In genomic region chrX:25858273-25858880, GRCh38 we compare ENCODE assay signal across 29 cellular contexts.
DNase-seq lines count a peak whose midpoint lies in the region; ATAC-seq and TF ChIP-seq lines count a peak whose summit lies in the region.
"Had no signal": no experiment of that assay in that cellular context is flagged by ENCODE, and none has a peak within 500 bp of the region (broad histone marks: within the 10 kb centered on the region; RNA-seq: fewer than 3 reads in every experiment).

No MANE protein-coding gene starts in this region.

- peaks cover 39% of the 10 kb centered on the region for H3K9me3 Mint-ChIP-seq in MCF 10A (ENCODE audit: unreplicated experiment)
- H3K9me3 Mint-ChIP-seq: activated CD4-positive, alpha-beta T cell treated with anti-CD3 and anti-CD28 coated beads, Interleukin-2, amount 10 ng/mL, durations not matched to agents 24 days and 14 days; activated T-helper 1 cell treated with anti-CD3 and anti-CD28 coated beads, Interleukin-12 subunit alpha, Interleukin-12 subunit beta, Interleukin-2, Interleukin-4 antibody, amounts not matched to agents 30 ng/mL and 10 ng/mL and 1 ng/mL, durations not matched to agents 14 hours and 24 hours and 36 hours; GM23338 had no signal

- intact Hi-C loops in MCF 10A (cut with micrococcal nuclease) (loop anchor here (2.0 to 10.0 kb wide), 3 partner anchors 106 to 336 kb away; no protein-coding TSS in a partner anchor), breast epithelium (cut with DNase I; ENCODE audit: low total_unique reads) (no loop called here)

- no peaks in the 10 kb centered on the region for H3K9me2 ChIP-seq in hepatocyte (replicated peaks; ENCODE audit: insufficient read depth)

- no peaks in the 10 kb centered on the region for H3K36me3 Mint-ChIP-seq in MCF 10A (ENCODE audit: insufficient read depth, unreplicated experiment)
- H3K36me3 Mint-ChIP-seq: activated naive CD4-positive, alpha-beta T cell treated with anti-CD3 and anti-CD28 coated beads, Interleukin-2, amount 50 U/mL, for 24 hours had no signal

- POLR2A ChIA-PET in MCF 10A (lab: Yijun Ruan, JAX) = no interaction called here

- H3K4me3 Mint-ChIP-seq in MCF 10A (ENCODE audit: unreplicated experiment) = no peak overlapping the region
- H3K4me3 Mint-ChIP-seq: activated CD4-positive, alpha-beta T cell treated with anti-CD3 and anti-CD28 coated beads, Interleukin-2, amount 10 ng/mL, durations not matched to agents 24 days and 14 days; activated naive CD4-positive, alpha-beta T cell treated with anti-CD3 and anti-CD28 coated beads, Interleukin-2, amount 50 U/mL, for 24 hours; activated T-helper 1 cell treated with anti-CD3 and anti-CD28 coated beads, Interleukin-12 subunit alpha, Interleukin-12 subunit beta, Interleukin-2, Interleukin-4 antibody, amounts not matched to agents 30 ng/mL and 10 ng/mL and 1 ng/mL, durations not matched to agents 14 hours and 24 hours and 36 hours; GM23338; T-helper 17 cell had no signal

- no peaks in the 10 kb centered on the region for H3K27me3 Mint-ChIP-seq in MCF 10A (ENCODE audit: insufficient read depth, unreplicated experiment)
- H3K27me3 Mint-ChIP-seq: activated CD4-positive, alpha-beta T cell treated with anti-CD3 and anti-CD28 coated beads, Interleukin-2, amount 10 ng/mL, durations not matched to agents 24 days and 14 days; activated naive CD4-positive, alpha-beta T cell treated with anti-CD3 and anti-CD28 coated beads, Interleukin-2, amount 50 U/mL, for 24 hours; T-helper 17 cell had no signal

- CTCF ChIA-PET in MCF 10A (lab: Yijun Ruan, JAX) = interaction anchor here (0.7 to 2.0 kb wide), 4 partner anchors 11 to 484 kb away, joined by 3 to 10 read pairs (median 4); no protein-coding TSS in a partner anchor

- TF ChIP-seq CTCF in MCF 10A (IDR thresholded peaks at IDR 0.05; ENCODE audit: unreplicated experiment) (peak; percentile 23), breast epithelium (IDR thresholded peaks at IDR 0.05) (no peak), hepatocyte (IDR thresholded peaks at IDR 0.05; ENCODE audit: poor library complexity) (peak; percentile 21)

- no peaks in the 10 kb centered on the region for H3K79me2 ChIP-seq in hepatocyte

- H2AFZ ChIP-seq in hepatocyte = no peak overlapping the region
- H2AFZ ChIP-seq: GM23338 had no signal

- no peak overlapping the region for H3K4me2 ChIP-seq in hepatocyte
- H3K4me2 ChIP-seq: GM23338 had no signal

- no peaks in the 10 kb centered on the region for H3K4me1 ChIP-seq in breast epithelium
- no peaks in the 10 kb centered on the region for H3K4me1 ChIP-seq in hepatocyte (ENCODE audit: insufficient read depth)
- H3K4me1 ChIP-seq: Peyer's patch, psoas muscle had no signal

- no peak overlapping the region for H3K27ac Mint-ChIP-seq in MCF 10A (ENCODE audit: low read depth, unreplicated experiment)
- H3K27ac Mint-ChIP-seq: activated CD4-positive, alpha-beta T cell treated with anti-CD3 and anti-CD28 coated beads, Interleukin-2, amount 10 ng/mL, durations not matched to agents 24 days and 14 days; activated naive CD4-positive, alpha-beta T cell treated with anti-CD3 and anti-CD28 coated beads, Interleukin-2, amount 50 U/mL, for 24 hours; activated T-helper 1 cell treated with anti-CD3 and anti-CD28 coated beads, Interleukin-12 subunit alpha, Interleukin-12 subunit beta, Interleukin-2, Interleukin-4 antibody, amounts not matched to agents 30 ng/mL and 10 ng/mL and 1 ng/mL, durations not matched to agents 14 hours and 24 hours and 36 hours; GM23338; T-helper 17 cell had no signal

- WGBS in hepatocyte (ENCODE audit: low lambda C conversion rate, missing lambda C conversion rate) = 54% methylated on average over 3 of the region's 3 CpGs

- BruUV-seq in MCF 10A (replicated peaks; lab: Mats Ljungman, UMichigan) = no TSS peak

- H3K9me3 ChIP-seq in breast epithelium = no peaks in the 10 kb centered on the region
- no peaks in the 10 kb centered on the region for H3K9me3 ChIP-seq in hepatocyte (ENCODE audit: low read depth)
- H3K9me3 ChIP-seq: MG63, neutrophil, Peyer's patch, psoas muscle had no signal

- no peak overlapping the region for H3K4me3 ChIP-seq in breast epithelium
- no peak overlapping the region for H3K4me3 ChIP-seq in hepatocyte
- H3K4me3 ChIP-seq: GM23338, lung, MG63, Peyer's patch, psoas muscle, SK-N-MC had no signal

- H3K27me3 ChIP-seq in breast epithelium (peaks cover 0 to 10% of the 10 kb centered on the region in 2 donors), hepatocyte (no peaks in the 10 kb centered on the region)
- H3K27me3 ChIP-seq: MG63, neutrophil, Peyer's patch had no signal

- no peak for TF ChIP-seq POLR2A in breast epithelium (IDR thresholded peaks at IDR 0.05)

- no peak for ATAC-seq in HG02610 (IDR thresholded peaks at IDR 0.05; ENCODE audit: unreplicated experiment)
- ATAC-seq: GM23338, psoas muscle, T-helper 17 cell had no signal

- H3K4me1 Mint-ChIP-seq in MCF 10A (ENCODE audit: insufficient read depth, unreplicated experiment) = no peaks in the 10 kb centered on the region
- H3K4me1 Mint-ChIP-seq: activated CD4-positive, alpha-beta T cell treated with anti-CD3 and anti-CD28 coated beads, Interleukin-2, amount 10 ng/mL, durations not matched to agents 24 days and 14 days; activated naive CD4-positive, alpha-beta T cell treated with anti-CD3 and anti-CD28 coated beads, Interleukin-2, amount 50 U/mL, for 24 hours; GM23338; T-helper 17 cell had no signal

- H3K36me3 ChIP-seq in breast epithelium (no peaks in the 10 kb centered on the region), hepatocyte (replicated peaks; ENCODE audit: insufficient read depth, low read depth) (no peaks in the 10 kb centered on the region)
- H3K36me3 ChIP-seq: MG63, neutrophil, Peyer's patch had no signal

- peak; percentile 4 for DNase-seq in MCF 10A (ENCODE audit: unreplicated experiment)
- DNase-seq in breast epithelium (ENCODE audit: low spot score in 2 of 2) = no peak
- DNase-seq in cerebellum (ENCODE audit: low spot score) = peak; percentile 3
- no peak for DNase-seq in hepatocyte (ENCODE audit: low spot score)
- DNase-seq in activated gamma-delta T cell treated with Interleukin-2 at 50 U/mL for 16 hours = no peak
- DNase-seq in HK-2 (ENCODE audit: unreplicated experiment) = no peak
- DNase-seq in cerebellar nuclear complex (lab: John Stamatoyannopoulos, UW) = no peak
- DNase-seq: activated CD4-positive, alpha-beta T cell treated with anti-CD3 and anti-CD28 coated beads, Interleukin-2, amount 10 ng/mL, durations not matched to agents 24 days and 14 days; anterior cingulate cortex; COR-L47; EL; foreskin melanocyte; MG63; NCI-H1417 treated with DMSO at 0.1 percent for 48 hours; NCI-H510A; Peyer's patch; psoas muscle; small intestine; stimulated activated CD4-positive, alpha-beta T cell treated with anti-CD3 and anti-CD28 coated beads, Interleukin-4, amount 100 ng/mL, for 1 hour; stimulated activated naive CD4-positive, alpha-beta T cell; T-helper 17 cell had no signal

- H3K27ac ChIP-seq in breast epithelium = no peak overlapping the region
- H3K27ac ChIP-seq in hepatocyte = no peak overlapping the region
- H3K27ac ChIP-seq: HL-60, neutrophil, Peyer's patch, psoas muscle, SK-N-MC had no signal

- H4K20me1 ChIP-seq in hepatocyte (ENCODE audit: insufficient read depth, poor library complexity, severe bottlenecking) = no peaks in the 10 kb centered on the region

Comparison
In these comparisons a context has a peak if more than half of its experiments do, and no peak if none do; other contexts are left out.
1. DNase-seq: peak in MCF 10A (single experiment) and cerebellum (single experiment); none in breast epithelium (0 of 2), hepatocyte (single experiment), activated gamma-delta T cell treated with Interleukin-2 at 50 U/mL for 16 hours (single experiment), HK-2 (single experiment) and cerebellar nuclear complex (0 of 2).
2. CTCF ChIP-seq: peak in MCF 10A (single experiment) and hepatocyte (single experiment); none in breast epithelium (0 of 3).